Comparison of ENCODE assay signal across 8 cellular contexts in the genomic region with DNA sequence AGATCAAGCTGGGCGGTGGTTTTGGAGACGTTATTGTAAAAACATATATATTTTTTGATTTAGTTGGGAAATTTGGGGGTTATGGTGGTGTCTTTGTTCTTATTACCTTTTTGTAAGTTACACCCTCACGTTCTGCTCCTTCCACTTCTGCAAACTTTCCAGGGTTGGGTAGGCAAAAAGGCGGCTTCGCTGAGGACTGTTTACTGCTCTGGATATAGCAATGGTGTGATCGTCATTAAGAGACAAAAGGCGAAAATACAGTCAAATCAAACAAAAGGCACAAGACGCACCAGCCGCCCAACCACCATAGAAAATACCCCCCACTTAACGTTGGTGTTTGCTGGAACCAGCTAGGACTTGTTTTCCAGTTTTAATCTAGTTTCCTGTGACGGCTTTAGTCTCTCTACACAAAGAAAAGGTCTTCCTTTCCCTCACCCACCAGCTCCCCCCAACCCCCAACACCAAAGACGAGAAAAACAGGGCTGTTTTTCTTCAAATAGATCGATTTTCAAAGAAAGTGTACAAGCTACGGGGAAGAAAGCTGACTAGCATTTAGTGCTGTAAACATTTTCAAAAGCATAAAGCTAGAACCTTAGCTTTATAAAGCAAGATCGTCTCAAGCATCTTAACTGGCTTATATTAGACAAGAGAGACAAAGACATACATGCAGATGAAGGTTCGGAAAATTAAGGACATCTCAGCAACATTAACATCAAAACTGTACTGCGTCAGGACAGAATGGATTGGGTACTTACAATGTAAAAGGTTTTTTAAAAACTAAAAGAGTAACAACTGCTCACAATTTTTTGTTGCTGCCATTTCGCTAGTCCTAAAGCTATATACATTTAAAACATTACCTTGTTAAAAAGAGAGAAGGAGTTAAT. TPM values are rescaled to one million over a fixed set of nuclear protein-coding genes. Genes with fewer than 3 reads are reported as not detected.
DNase-seq lines count a peak whose midpoint lies in the region; ATAC-seq, FAIRE-seq and TF ChIP-seq lines count a peak whose summit lies in the region.

No MANE protein-coding gene starts in this region.

- peaks cover 44% of the 10 kb centered on the region for H3K4me1 Mint-ChIP-seq in GM23338

- peak overlapping the region; percentile 90 for H3K4me3 Mint-ChIP-seq in GM23338

- intact Hi-C loops in ascending aorta (cut with DNase I): loop anchor here (5.0 kb wide), 2 partner anchors 175 to 220 kb away; a partner anchor contains a TSS

- DNase-seq in GM23338 (ENCODE audit: low spot score) (peak; percentile 58), OCI-M1 (lab: John Stamatoyannopoulos, UW) (peak; percentile 70), ascending aorta (ENCODE audit: low spot score in 2 of 2) (no peak), small intestine (peak; percentile 45), NK-92 (lab: John Stamatoyannopoulos, UW; ENCODE audit: unreplicated experiment) (no peak)
- DNase-seq in NK-92 treated with Interleukin-12 subunit alpha and Interleukin-12 subunit beta, amount 100 ng/mL, for 24 hours (lab: John Stamatoyannopoulos, UW): no peak

- no peak for FAIRE-seq in small intestine (lab: Jason Lieb, UNC)

- no peaks in the 10 kb centered on the region for H3K9me3 ChIP-seq in ascending aorta
- H3K9me3 ChIP-seq in iPS-18c (ENCODE audit: control insufficient read depth, insufficient read depth, low read length): no peaks in the 10 kb centered on the region
- H3K9me3 ChIP-seq in small intestine (ENCODE audit: control insufficient read depth, low read depth): no peaks in the 10 kb centered on the region

- 0 to 2% (median 1%) methylated on average over 18 of the region's 18 CpGs for WGBS in small intestine, 3 donors

- H3K4me3 ChIP-seq in ACC112 (ENCODE audit: low read depth, low read length) (peak overlapping the region; percentile 86), GM23338 (peak overlapping the region; percentile 59), ascending aorta (peak overlapping the region; percentile 94 to 98), iPS-18c (ENCODE audit: insufficient read depth, low read depth, low read length) (peak overlapping the region; percentile 86), small intestine (ENCODE audit: low read depth in 1 of 2, low read length in 2 of 2) (peak overlapping the region; percentile 97 to 99)

- peaks cover 5% of the 10 kb centered on the region; the same call in 2 of the 3 replicates for H3K9me3 Mint-ChIP-seq in GM23338

- H3K36me3 Mint-ChIP-seq in GM23338 (ENCODE audit: low read depth): peaks cover 49% of the 10 kb centered on the region

- no peaks in the 10 kb centered on the region for H3K9me2 ChIP-seq in GM23338 (ENCODE audit: insufficient read depth)

- H3K4me1 ChIP-seq in ACC112 (ENCODE audit: control insufficient read depth, insufficient read depth, low read length, unreplicated experiment): peaks cover 25% of the 10 kb centered on the region
- peaks cover 37% of the 10 kb centered on the region for H3K4me1 ChIP-seq in GM23338 (ENCODE audit: insufficient read depth)
- H3K4me1 ChIP-seq in ascending aorta: peaks cover 7 to 28% of the 10 kb centered on the region in 2 donors
- H3K4me1 ChIP-seq in small intestine (ENCODE audit: control insufficient read depth in 2 of 2, insufficient read depth in 1 of 2, low read depth in 1 of 2, low read length in 1 of 2): peaks cover under 1 to 13% of the 10 kb centered on the region in 2 donors

- peaks cover 21% of the 10 kb centered on the region; the same call in 1 of the 2 replicates for H3F3A ChIP-seq in GM23338 (replicated peaks; ENCODE audit: low read depth)

- peaks cover 33% of the 10 kb centered on the region for H3K27me3 Mint-ChIP-seq in GM23338 (ENCODE audit: insufficient read depth, low read depth, poor library complexity)

- ATAC-seq in GM23338: no peak

- peak overlapping the region; percentile 100 for H3K27ac Mint-ChIP-seq in GM23338

- TF ChIP-seq CTCF in GM23338 (conservative IDR thresholded peaks at IDR 0.05; ENCODE audit: low read depth in 2 of 2) (no peak), ascending aorta (IDR thresholded peaks at IDR 0.05) (no peak)

- H3K36me3 ChIP-seq in ACC112 (ENCODE audit: insufficient read depth, low read length) (no peaks in the 10 kb centered on the region; the same call in 1 of the 2 replicates), GM23338 (ENCODE audit: insufficient read depth) (no peaks in the 10 kb centered on the region), ascending aorta (no peaks in the 10 kb centered on the region), small intestine (ENCODE audit: control insufficient read depth in 2 of 2, insufficient read depth in 2 of 2, low read length in 2 of 2) (peaks cover 0 to 2% of the 10 kb centered on the region in 2 donors)

- peak overlapping the region; percentile 82 for H3K4me2 ChIP-seq in GM23338

- peaks cover 9% of the 10 kb centered on the region; the same call in 1 of the 2 replicates for H4K20me1 ChIP-seq in GM23338 (replicated peaks; ENCODE audit: insufficient read depth)

- H3K27ac ChIP-seq in ACC112 (ENCODE audit: low read depth, low read length) (peak overlapping the region; percentile 100), GM23338 (ENCODE audit: low read depth) (peak overlapping the region; percentile 99), ascending aorta (peak overlapping the region; percentile 100), small intestine (ENCODE audit: low read depth in 1 of 2, low read length in 1 of 2) (peak overlapping the region; percentile 99 to 100)

- H3K79me2 ChIP-seq in ACC112 (ENCODE audit: control insufficient read depth, insufficient read depth, low read length, unreplicated experiment): peaks cover 68% of the 10 kb centered on the region
- peaks cover 59% of the 10 kb centered on the region for H3K79me2 ChIP-seq in GM23338 (replicated peaks; ENCODE audit: insufficient read depth)

- H3K27me3 ChIP-seq in ACC112 (ENCODE audit: insufficient read depth, low read length): no peaks in the 10 kb centered on the region
- no peaks in the 10 kb centered on the region for H3K27me3 ChIP-seq in GM23338 (ENCODE audit: insufficient read depth)
- H3K27me3 ChIP-seq in ascending aorta: no peaks in the 10 kb centered on the region
- H3K27me3 ChIP-seq in small intestine (ENCODE audit: control insufficient read depth in 2 of 2, insufficient read depth in 2 of 2, low read length in 2 of 2): no peaks in the 10 kb centered on the region

- H2AFZ ChIP-seq in ACC112 (ENCODE audit: low read length, unreplicated experiment) (no peak overlapping the region), GM23338 (no peak overlapping the region)

TF ChIP-seq in GM23338, 12 proteins besides CTCF, POLR2A, EP300 and RAD21 (continues in another document):
- TF ChIP-seq EZH2 (IDR thresholded peaks at IDR 0.05; ENCODE audit: low read depth, unreplicated experiment) (no peak), ZNF114 (CRISPR knock-in tag; IDR thresholded peaks at IDR 0.05) (no peak), STAT1 (IDR thresholded peaks at IDR 0.05; ENCODE audit: unreplicated experiment) (no peak)

RNA-seq across cellular contexts. Expression of a gene that starts 2.0 kb away (rescaled TPM):
- 8.7 and 8.9 TPM in 2 replicates for total RNA-seq in GM23338 (2014; rRNA removed; shearing (Covaris generic))
- polyA plus RNA-seq in GM23338 (2016; fragmentation: Nextera tagmentation; extraction: Ambion mirVana): 3.1 and 3.4 TPM in 2 replicates
- 22.7 TPM for total RNA-seq in ascending aorta
- polyA plus RNA-seq in small intestine: 1 to 10 TPM; 3.6 to 9.4 (median 3.8) TPM

RNA-seq across cellular contexts. Expression of a gene that starts 8.4 kb away (rescaled TPM):
- total RNA-seq in GM23338 (2014; rRNA removed; shearing (Covaris generic)): 31.9 and 53.4 TPM in 2 replicates
- polyA plus RNA-seq in GM23338 (2016; fragmentation: Nextera tagmentation; extraction: Ambion mirVana) (8.7 and 10.5 TPM in 2 replicates), small intestine (10 to 100 TPM; 13.3 to 75.9 (median 44.5) TPM)
- 1.9 TPM for total RNA-seq in ascending aorta

RNA-seq across cellular contexts. Expression of a gene that starts 56.8 kb away (rescaled TPM):
- not detected in 2 replicates for total RNA-seq in GM23338 (2014; rRNA removed; shearing (Covaris generic))
- 0.21 TPM in 1 of 2 replicates, not detected in the other for polyA plus RNA-seq in GM23338 (2016; fragmentation: Nextera tagmentation; extraction: Ambion mirVana)
- total RNA-seq in ascending aorta: 0.96 TPM
- under 1 TPM in 1 of 3 donors, not detected in 2; 0.78 TPM for polyA plus RNA-seq in small intestine

Comparison
In these comparisons a context has a peak if more than half of its experiments do, and no peak if none do; other contexts are left out.
1. DNase-seq: peak in GM23338 (single experiment), OCI-M1 (single experiment) and small intestine (single experiment); none in ascending aorta (0 of 2), NK-92 (single experiment) and NK-92 treated with Interleukin-12 subunit alpha and Interleukin-12 subunit beta, amount 100 ng/mL, for 24 hours (single experiment).
2. RNA of a gene that starts 8.4 kb away (total RNA-seq): 31.9 to 53.4 TPM in GM23338; 1.9 TPM in ascending aorta (single experiment); every median in the first group is over 10 times any median in the second.
3. Peak in every context shown above with its lines, with median percentiles within 50 percentile points of each other: H3K27ac ChIP-seq and H3K4me3 ChIP-seq.